ENCODE assay signal across 9 cellular contexts in genomic region chr2:174682578-174683391, GRCh38.
DNase-seq lines count a peak whose midpoint lies in the region; ATAC-seq and TF ChIP-seq lines count a peak whose summit lies in the region.
"Had no signal": no experiment of that assay in that cellular context is flagged by ENCODE, and none has a peak within 500 bp of the region (broad histone marks: within the 10 kb centered on the region; RNA-seq: fewer than 3 reads in every experiment).

No MANE protein-coding gene starts in this region.

- H3K27ac Mint-ChIP-seq in naive thymus-derived CD4-positive, alpha-beta T cell, result peak overlapping the region; percentile 91 to 98 (median 96)

- peak; percentile 53 for ATAC-seq in HG02763 (IDR thresholded peaks at IDR 0.05; ENCODE audit: unreplicated experiment)
- peak; percentile 78 for ATAC-seq in naive thymus-derived CD4-positive, alpha-beta T cell
- ATAC-seq in stimulated activated naive CD8-positive, alpha-beta T cell treated with anti-CD3 and anti-CD28 coated beads, Interleukin-15, Interleukin-2, amounts not matched to agents 100 U/mL and 50 U/mL, for 24 hours, result peak; percentile 52

- CTCF ChIA-PET in naive thymus-derived CD4-positive, alpha-beta T cell (lab: Charles Lee), result interaction anchor here (0.9 to 13.9 kb wide), 11 partner anchors 11 to 220 kb away, joined by 3 to 223 read pairs (median 5); partner anchors contain the start of gene WIPF1

- POLR2A ChIA-PET in naive thymus-derived CD4-positive, alpha-beta T cell (lab: Charles Lee), result interaction anchor here (0.9 to 5.0 kb wide), 11 partner anchors 14 to 190 kb away, joined by 3 to 62 read pairs (median 4); partner anchors contain the start of gene WIPF1

- H3K36me3 ChIP-seq in naive thymus-derived CD4-positive, alpha-beta T cell (ENCODE audit: control insufficient read depth in 2 of 3, insufficient read depth in 3 of 3, low read length in 3 of 3), result peaks cover 0 to 5% (median 0%) of the 10 kb centered on the region in 3 experiments

- H3K4me3 Mint-ChIP-seq in naive thymus-derived CD4-positive, alpha-beta T cell, result peak overlapping the region; percentile 92 to 99 (median 96)

- TF ChIP-seq CTCF in fibroblast of mammary gland (conservative IDR thresholded peaks at IDR 0.05; ENCODE audit: control insufficient read depth, insufficient read depth, low read depth, low read length), result no peak

- H3K9me3 Mint-ChIP-seq in naive thymus-derived CD4-positive, alpha-beta T cell, result no peaks in the 10 kb centered on the region

- peaks cover 0 to 14% (median 0%) of the 10 kb centered on the region in 5 donors for H3K36me3 Mint-ChIP-seq in naive thymus-derived CD4-positive, alpha-beta T cell

- peak overlapping the region; percentile 81 for H3K4me3 ChIP-seq in fibroblast of mammary gland (ENCODE audit: control insufficient read depth, low read depth, low read length)
- peak overlapping the region; percentile 72 for H3K4me3 ChIP-seq in naive thymus-derived CD4-positive, alpha-beta T cell (ENCODE audit: low read length)

- H3K4me1 ChIP-seq in naive thymus-derived CD4-positive, alpha-beta T cell (ENCODE audit: control insufficient read depth in 2 of 2, insufficient read depth in 2 of 2, low read length in 2 of 2), result peaks cover 11% of the 10 kb centered on the region in 2 donors

- H3K27me3 ChIP-seq in naive thymus-derived CD4-positive, alpha-beta T cell (ENCODE audit: control insufficient read depth in 2 of 2, insufficient read depth in 2 of 2, low read length in 2 of 2), result no peaks in the 10 kb centered on the region

- intact Hi-C loops in naive thymus-derived CD4-positive, alpha-beta T cell (cut with micrococcal nuclease), result loop anchor here (1.0 to 10.0 kb wide), 12 partner anchors 24 to 1278 kb away; partner anchors contain the start of genes GPR155 (in 2 of the 2), ATF2 (in 1 of the 2) and SCRN3 (in 1 of the 2)

- peak overlapping the region; percentile 88 for H3K27ac ChIP-seq in naive thymus-derived CD4-positive, alpha-beta T cell (ENCODE audit: low read depth, low read length)
- H3K27ac ChIP-seq: 22Rv1 had no signal

- no peaks in the 10 kb centered on the region for H3K9me3 ChIP-seq in naive thymus-derived CD4-positive, alpha-beta T cell (ENCODE audit: control insufficient read depth in 2 of 3, low read length in 3 of 3)

- peaks cover 34 to 69% (median 61%) of the 10 kb centered on the region in 7 donors for H3K4me1 Mint-ChIP-seq in naive thymus-derived CD4-positive, alpha-beta T cell

- DNase-seq in DMS79 treated with DMSO at 0.1 percent for 48 hours (lab: John Stamatoyannopoulos, UW), result peak; percentile 42
- DNase-seq in DMS79 (lab: John Stamatoyannopoulos, UW), result no peak
- DNase-seq in NCI-H748 treated with DMSO at 0.1 percent for 48 hours (lab: John Stamatoyannopoulos, UW), result peak; percentile 6
- peak; percentile 27 to 55 for DNase-seq in activated T-helper 1 cell treated with anti-CD3 and anti-CD28 coated beads, Interleukin-2, amount 50 U/mL, for 16 hours (ENCODE audit: low read depth in 1 of 2, low spot score in 1 of 2)
- peak; percentile 61 for DNase-seq in fibroblast of mammary gland (ENCODE audit: low read depth)
- peak; percentile 56 to 73 (median 71) for DNase-seq in naive thymus-derived CD4-positive, alpha-beta T cell
- DNase-seq in stimulated activated naive CD8-positive, alpha-beta T cell treated with anti-CD3 and anti-CD28 coated beads, Interleukin-15, Interleukin-2, amounts not matched to agents 100 U/mL and 50 U/mL, for 24 hours, result peak; percentile 66

- no peaks in the 10 kb centered on the region for H3K27me3 Mint-ChIP-seq in naive thymus-derived CD4-positive, alpha-beta T cell
